In genomic region chr5:66742083-66742895, GRCh38 we compare ENCODE assay signal across 10 cellular contexts.
A peak's percentile ranks its signal among the peaks of the same experiment; 100 is the strongest.
DNase-seq lines count a peak whose midpoint lies in the region; ATAC-seq, FAIRE-seq and TF ChIP-seq lines count a peak whose summit lies in the region.
"Had no signal": no experiment of that assay in that cellular context is flagged by ENCODE, and none has a peak within 500 bp of the region (broad histone marks: within the 10 kb centered on the region; RNA-seq: fewer than 3 reads in every experiment).

No MANE protein-coding gene starts in this region.

- intact Hi-C loops in A673 (cut with micrococcal nuclease; ENCODE audit: unreplicated experiment): no loop called here
- intact Hi-C loops in kidney (cut with DNase I): no loop called here

- no peaks in the 10 kb centered on the region for H3K9me3 ChIP-seq in A673 (ENCODE audit: low read depth, low read length, poor library complexity, severe bottlenecking)
- H3K9me3 ChIP-seq in kidney (ENCODE audit: control insufficient read depth in 1 of 2, low read length in 2 of 2): no peaks in the 10 kb centered on the region
- H3K9me3 ChIP-seq: ascending aorta had no signal

- no peak for FAIRE-seq in kidney (lab: Jason Lieb, UNC)
- FAIRE-seq: GM12891 had no signal

- H3K4me3 ChIP-seq in A673 (ENCODE audit: low read depth, low read length, poor library complexity, severe bottlenecking) (no peak overlapping the region), GM12875 (ENCODE audit: low read depth, low read length) (no peak overlapping the region), kidney (ENCODE audit: low read length in 2 of 2) (peak overlapping the region in 1 of 2 donors; percentile 26)
- H3K4me3 ChIP-seq: ascending aorta had no signal

- CTCF ChIA-PET in A673 (lab: Charles Lee): no interaction called here

- TF ChIP-seq CTCF in A673 (conservative IDR thresholded peaks at IDR 0.05; ENCODE audit: low read depth, low read length): peak; percentile 56
- TF ChIP-seq CTCF in GM12875 (IDR thresholded peaks at IDR 0.05; ENCODE audit: borderline replicate concordance, insufficient read depth, low read depth, low read length): peak; percentile 10; the same call in 1 of the 2 replicates
- TF ChIP-seq CTCF in kidney (IDR thresholded peaks at IDR 0.05; ENCODE audit: borderline replicate concordance, extremely low read depth, insufficient read depth): peak; percentile 39

- H3K9ac ChIP-seq in kidney (ENCODE audit: low read length in 2 of 2): no peak overlapping the region

- ATAC-seq in HG02588 (IDR thresholded peaks at IDR 0.05; ENCODE audit: unreplicated experiment): no peak

- DNase-seq in A673 (ENCODE audit: low spot score): peak; percentile 28
- peak; percentile 9 for DNase-seq in amniotic epithelial cell (ENCODE audit: low read depth)
- DNase-seq in kidney: no peak
- no peak for DNase-seq in NCI-H187 treated with DMSO at 0.1 percent for 48 hours (lab: John Stamatoyannopoulos, UW)
- DNase-seq in SK-N-DZ (ENCODE audit: low spot score): no peak
- DNase-seq in activated effector memory CD4-positive, alpha-beta T cell treated with anti-CD3 and anti-CD28 coated beads, Interleukin-2, amount 50 U/mL, for 16 hours: no peak

- no TSS peak for BruUV-seq in A673 (replicated peaks; lab: Mats Ljungman, UMichigan)

- H3K27ac ChIP-seq in A673 (ENCODE audit: low read depth, low read length, poor library complexity, severe bottlenecking) (no peak overlapping the region), kidney (ENCODE audit: low read depth in 2 of 2, low read length in 2 of 2) (peak overlapping the region in 1 of 2 donors; percentile 4)
- H3K27ac ChIP-seq: ascending aorta had no signal

- H3K36me3 ChIP-seq in A673 (ENCODE audit: insufficient read depth, low read length, poor library complexity, severe bottlenecking): no peaks in the 10 kb centered on the region
- peaks cover 0 to 3% of the 10 kb centered on the region in 2 donors for H3K36me3 ChIP-seq in kidney (ENCODE audit: control insufficient read depth in 1 of 2, insufficient read depth in 2 of 2, low read length in 2 of 2)
- H3K36me3 ChIP-seq: ascending aorta had no signal

- H3K27me3 ChIP-seq in A673 (replicated peaks; ENCODE audit: insufficient read depth, low read depth, low read length, poor library complexity): no peaks in the 10 kb centered on the region
- H3K27me3 ChIP-seq: ascending aorta had no signal

- POLR2A ChIA-PET in A673 (lab: Charles Lee; ENCODE audit: low non-redundant PET): no interaction called here

- H3K4me1 ChIP-seq in A673 (ENCODE audit: insufficient read depth, low read length, poor library complexity, severe bottlenecking): no peaks in the 10 kb centered on the region
- H3K4me1 ChIP-seq in kidney (ENCODE audit: control insufficient read depth in 1 of 2, insufficient read depth in 1 of 2, low read depth in 1 of 2, low read length in 2 of 2): peaks cover 4 to 14% of the 10 kb centered on the region in 2 donors
- H3K4me1 ChIP-seq: ascending aorta had no signal

Comparison
In these comparisons a context has a peak if more than half of its experiments do, and no peak if none do; other contexts are left out.
1. DNase-seq: peak in A673 (single experiment) and amniotic epithelial cell (single experiment); none in kidney (single experiment), NCI-H187 treated with DMSO at 0.1 percent for 48 hours (single experiment), SK-N-DZ (single experiment) and activated effector memory CD4-positive, alpha-beta T cell treated with anti-CD3 and anti-CD28 coated beads, Interleukin-2, amount 50 U/mL, for 16 hours (single experiment).
2. Peak in every context shown above with its lines, with median percentiles within 50 percentile points of each other: CTCF ChIP-seq.